In the genomic region with DNA sequence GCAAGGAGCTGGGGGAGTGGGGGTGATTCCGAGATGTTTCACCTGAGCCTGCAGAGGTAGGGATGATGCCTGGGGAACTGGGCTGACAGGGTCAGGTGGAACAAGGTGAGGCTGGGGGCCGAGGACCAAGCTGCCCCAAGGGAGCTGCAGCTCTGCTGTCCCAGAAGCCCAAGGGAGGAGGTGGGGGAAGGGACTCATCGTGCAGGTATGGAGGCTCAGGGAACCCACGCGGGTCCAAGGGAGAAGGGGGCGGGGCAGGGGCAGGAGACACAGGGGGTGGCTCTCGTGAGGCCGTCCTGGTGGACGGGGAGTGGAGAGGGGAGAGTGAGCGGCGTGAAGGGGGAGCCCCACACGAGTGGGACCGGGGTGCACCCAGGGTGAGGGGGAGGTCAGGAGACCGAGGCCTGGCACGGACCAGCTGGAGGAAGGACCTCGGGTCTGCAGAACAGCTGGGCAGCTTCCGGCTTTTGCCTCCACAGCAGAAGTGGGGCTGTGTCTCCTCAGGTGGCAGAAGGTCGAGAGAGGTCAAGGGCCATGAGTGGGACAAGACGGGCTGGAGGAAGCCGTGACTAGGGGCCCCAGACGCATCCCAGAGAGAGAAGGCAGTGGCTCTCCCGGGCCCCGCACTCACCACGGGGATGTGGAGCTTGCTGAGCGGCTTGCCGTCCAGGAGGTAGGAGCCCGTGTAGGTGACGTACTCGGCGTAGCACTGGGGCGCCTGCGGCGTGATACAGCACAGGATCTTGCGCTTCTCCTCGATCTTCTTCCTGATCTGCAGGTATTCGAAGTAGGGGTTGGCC, we compare ENCODE assay signal across 15 cellular contexts.
"Had no signal": no experiment of that assay in that cellular context is flagged by ENCODE, and none has a peak within 500 bp of the region (broad histone marks: within the 10 kb centered on the region; RNA-seq: fewer than 3 reads in every experiment).

No MANE protein-coding gene starts in this region.

- H3K4me3 ChIP-seq: ascending aorta, breast epithelium, gastrocnemius medialis, heart right ventricle, lower lobe of right lung, psoas muscle, tibial artery, uterus had no signal

- ATAC-seq: gastrocnemius medialis, left cardiac atrium had no signal

- H3K9me3 ChIP-seq: ascending aorta, breast epithelium, gastrocnemius medialis, heart right ventricle, lower lobe of right lung, psoas muscle, tibial artery, uterus had no signal

- H3K36me3 ChIP-seq: uterus had no signal

- DNase-seq: activated CD4-positive, CD25-positive, alpha-beta regulatory T cell treated with anti-CD3 and anti-CD28 coated beads, Interleukin-2, amount 50 U/mL, for 72 hours; activated effector memory CD4-positive, alpha-beta T cell treated with Interleukin-2 at 50 U/mL for 16 hours; endodermal cell; erythroblast; gastrocnemius medialis; heart right ventricle; left cardiac atrium; lower lobe of right lung; nephron progenitor cell; psoas muscle; stimulated activated CD4-positive, alpha-beta T cell treated with anti-CD3 and anti-CD28 coated beads, Interleukin-1b, Interleukin-23, amount 100 ng/mL, for 48 hours; tibial artery; uterus had no signal

- H3K4me3 Mint-ChIP-seq: endodermal cell, nephron progenitor cell had no signal

- H3K4me1 ChIP-seq: ascending aorta, breast epithelium, gastrocnemius medialis, lower lobe of right lung, psoas muscle, tibial artery, uterus had no signal

- H3K27ac ChIP-seq: ascending aorta, breast epithelium, gastrocnemius medialis, heart right ventricle, lower lobe of right lung, psoas muscle, tibial artery, uterus had no signal

- H3K27me3 ChIP-seq: ascending aorta, breast epithelium, gastrocnemius medialis, heart right ventricle, tibial artery, uterus had no signal

- H3K4me1 Mint-ChIP-seq: endodermal cell had no signal

- H3K27ac Mint-ChIP-seq: endodermal cell, nephron progenitor cell had no signal

- H3K9me3 Mint-ChIP-seq: endodermal cell, nephron progenitor cell had no signal
